ENCODE assay signal across 17 cellular contexts in the genomic region with DNA sequence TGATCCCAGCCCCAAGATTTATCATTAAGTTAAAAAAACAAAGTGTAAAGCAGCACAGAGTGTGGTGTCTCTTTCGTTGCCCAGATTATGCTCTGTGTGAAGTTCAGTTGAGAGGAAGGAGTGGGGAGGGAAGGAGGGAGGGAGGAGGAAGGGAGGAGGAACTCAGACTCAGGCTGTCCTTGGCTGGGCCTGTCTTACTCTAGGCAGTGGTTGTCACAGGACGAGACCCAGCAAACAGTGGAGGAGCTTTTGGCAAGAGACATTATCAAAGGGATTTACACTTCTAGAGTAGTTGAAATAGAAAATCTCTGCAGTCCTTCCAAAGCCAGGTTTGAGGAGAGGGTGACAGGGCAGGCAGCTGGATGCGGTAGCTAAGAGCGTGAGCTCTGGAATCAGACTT. TPM values are rescaled to one million over a fixed set of nuclear protein-coding genes. Genes with fewer than 3 reads are reported as not detected.
A peak's percentile ranks its signal among the peaks of the same experiment; 100 is the strongest.
DNase-seq lines count a peak whose midpoint lies in the region; ATAC-seq and TF ChIP-seq lines count a peak whose summit lies in the region.
"Had no signal": no experiment of that assay in that cellular context is flagged by ENCODE, and none has a peak within 500 bp of the region (broad histone marks: within the 10 kb centered on the region; RNA-seq: fewer than 3 reads in every experiment).

No MANE protein-coding gene starts in this region.

- H3K4me1 ChIP-seq in spleen: peaks cover 0 to 39% (median 4%) of the 10 kb centered on the region in 6 donors
- H3K4me1 ChIP-seq: prostate gland had no signal

- 48 to 70% (median 63%) methylated on average over 4 of the region's 4 CpGs for WGBS in spleen, 5 donors

- POLR2A ChIA-PET in activated CD4-positive, alpha-beta T cell treated with anti-CD3 and anti-CD28 coated beads, Interleukin-2, amount 10 ng/mL, durations not matched to agents 7 days and 5 days (lab: Charles Lee): no interaction called here
- POLR2A ChIA-PET in WTC11 (lab: Charles Lee): no interaction called here

- CTCF ChIA-PET in activated CD4-positive, alpha-beta T cell treated with anti-CD3 and anti-CD28 coated beads, Interleukin-2, amount 10 ng/mL, durations not matched to agents 7 days and 5 days (lab: Charles Lee): no interaction called here
- CTCF ChIA-PET in WTC11 (lab: Charles Lee): interaction anchor here (0.6 to 3.0 kb wide), 2 partner anchors 9 to 173 kb away, joined by 3 to 17 read pairs; no protein-coding TSS in a partner anchor

- TF ChIP-seq CTCF in WTC11 (IDR thresholded peaks at IDR 0.05) (no peak), spleen (IDR thresholded peaks at IDR 0.05 in 8 of 11, conservative IDR thresholded peaks at IDR 0.05 in 3 of 11) (no peak), natural killer cell (IDR thresholded peaks at IDR 0.05) (no peak)

- H3K27ac Mint-ChIP-seq in activated CD4-positive, alpha-beta T cell treated with anti-CD3 and anti-CD28 coated beads, Interleukin-2, amount 10 ng/mL, durations not matched to agents 7 days and 5 days: peak overlapping the region; percentile 77
- peak overlapping the region; percentile 65; the same call in 1 of the 2 replicates for H3K27ac Mint-ChIP-seq in WTC11
- no peak overlapping the region for H3K27ac Mint-ChIP-seq in natural killer cell
- H3K27ac Mint-ChIP-seq: activated CD8-positive, alpha-beta T cell treated with anti-CD3 and anti-CD28 coated beads for 36 hours; activated T-helper 17 cell treated with anti-CD3 and anti-CD28 coated beads, Interleukin-2, amount 50 U/mL, for 72 hours; T-helper 2 cell treated with Interferon-gamma antibody and Interleukin-4, amounts not matched to agents 5 μg/mL and 100 μg/mL, for 36 hours had no signal

- H3K4me1 Mint-ChIP-seq in activated CD4-positive, alpha-beta T cell treated with anti-CD3 and anti-CD28 coated beads, Interleukin-2, amount 10 ng/mL, durations not matched to agents 7 days and 5 days: peaks cover 34% of the 10 kb centered on the region
- H3K4me1 Mint-ChIP-seq in WTC11 (peaks cover 2% of the 10 kb centered on the region; the same call in 1 of the 2 replicates), natural killer cell (peaks cover 24 to 29% of the 10 kb centered on the region in 2 donors)

- H3K27ac ChIP-seq in spleen: peak overlapping the region; percentile 57 to 84 (median 76)

- no peak overlapping the region for H3K4me3 ChIP-seq in spleen
- H3K4me3 ChIP-seq: prostate gland, upper lobe of left lung had no signal

- no peak for DNase-seq in activated CD4-positive, alpha-beta T cell treated with anti-CD3 and anti-CD28 coated beads, Interleukin-2, amount 10 ng/mL, durations not matched to agents 7 days and 5 days
- no peak for DNase-seq in activated CD4-positive, alpha-beta T cell treated with anti-CD3 and anti-CD28 coated beads, Interleukin-2, amount 50 U/mL, for 1 hour
- DNase-seq in WTC11 (ENCODE audit: low spot score): no peak
- DNase-seq in left ventricle myocardium superior: no peak
- no peak for DNase-seq in spleen
- no peak for DNase-seq in COR-L47 (lab: John Stamatoyannopoulos, UW)
- no peak for DNase-seq in natural killer cell
- DNase-seq in putamen (ENCODE audit: low spot score): no peak
- DNase-seq: activated CD8-positive, alpha-beta T cell treated with anti-CD3 and anti-CD28 coated beads for 36 hours; glutamatergic neuron; islet precursor cell; NCI-H1930; NCI-H524; upper lobe of left lung had no signal

- H3K9me3 ChIP-seq in spleen: peaks cover 0 to 4% (median 3%) of the 10 kb centered on the region in 8 donors
- H3K9me3 ChIP-seq: prostate gland, upper lobe of left lung had no signal

- H3K27me3 ChIP-seq in spleen (replicated peaks in 1 of 7): no peaks in the 10 kb centered on the region
- H3K27me3 ChIP-seq: upper lobe of left lung had no signal

- intact Hi-C loops in left ventricle myocardium superior (cut with micrococcal nuclease) (no loop called here), spleen (cut with DNase I; ENCODE audit: low total_unique reads) (no loop called here), natural killer cell (cut with micrococcal nuclease) (no loop called here)

- no peak overlapping the region for H3K4me3 Mint-ChIP-seq in activated CD4-positive, alpha-beta T cell treated with anti-CD3 and anti-CD28 coated beads, Interleukin-2, amount 10 ng/mL, durations not matched to agents 7 days and 5 days
- H3K4me3 Mint-ChIP-seq in WTC11 (no peak overlapping the region), natural killer cell (no peak overlapping the region)
- H3K4me3 Mint-ChIP-seq: activated CD8-positive, alpha-beta T cell treated with anti-CD3 and anti-CD28 coated beads for 36 hours; activated T-helper 17 cell treated with anti-CD3 and anti-CD28 coated beads, Interleukin-2, amount 50 U/mL, for 72 hours; T-helper 2 cell treated with Interferon-gamma antibody and Interleukin-4, amounts not matched to agents 5 μg/mL and 100 μg/mL, for 36 hours had no signal

- ATAC-seq in WTC11 (no peak), left ventricle myocardium superior (peak; percentile 69), natural killer cell (no peak)
- ATAC-seq: activated CD8-positive, alpha-beta T cell treated with anti-CD3 and anti-CD28 coated beads for 36 hours had no signal

- H3K36me3 Mint-ChIP-seq in activated CD4-positive, alpha-beta T cell treated with anti-CD3 and anti-CD28 coated beads, Interleukin-2, amount 10 ng/mL, durations not matched to agents 7 days and 5 days (ENCODE audit: low read depth): peaks cover 34% of the 10 kb centered on the region
- H3K36me3 Mint-ChIP-seq in WTC11: peaks cover 49% of the 10 kb centered on the region
- H3K36me3 Mint-ChIP-seq in natural killer cell: peaks cover 17% of the 10 kb centered on the region

- H3K36me3 ChIP-seq in spleen: peaks cover 0 to 91% (median 37%) of the 10 kb centered on the region in 6 donors
- H3K36me3 ChIP-seq: prostate gland had no signal

- H3K9me3 Mint-ChIP-seq in activated CD4-positive, alpha-beta T cell treated with anti-CD3 and anti-CD28 coated beads, Interleukin-2, amount 10 ng/mL, durations not matched to agents 7 days and 5 days: no peaks in the 10 kb centered on the region
- H3K9me3 Mint-ChIP-seq in WTC11 (peaks cover 4% of the 10 kb centered on the region), natural killer cell (no peaks in the 10 kb centered on the region)
- H3K9me3 Mint-ChIP-seq: activated CD8-positive, alpha-beta T cell treated with anti-CD3 and anti-CD28 coated beads for 36 hours; activated T-helper 17 cell treated with anti-CD3 and anti-CD28 coated beads, Interleukin-2, amount 50 U/mL, for 72 hours had no signal

- TF ChIP-seq POLR2A in spleen (IDR thresholded peaks at IDR 0.05): no peak

- no peaks in the 10 kb centered on the region for H3K27me3 Mint-ChIP-seq in activated CD4-positive, alpha-beta T cell treated with anti-CD3 and anti-CD28 coated beads, Interleukin-2, amount 10 ng/mL, durations not matched to agents 7 days and 5 days
- H3K27me3 Mint-ChIP-seq in WTC11 (ENCODE audit: low read depth) (no peaks in the 10 kb centered on the region), natural killer cell (ENCODE audit: low read depth in 2 of 2) (no peaks in the 10 kb centered on the region)
- H3K27me3 Mint-ChIP-seq: activated CD8-positive, alpha-beta T cell treated with anti-CD3 and anti-CD28 coated beads for 36 hours; activated T-helper 17 cell treated with anti-CD3 and anti-CD28 coated beads, Interleukin-2, amount 50 U/mL, for 72 hours had no signal

TF ChIP-seq in WTC11, 78 proteins besides CTCF, POLR2A, EP300 and RAD21:
- TF ChIP-seq, protein P1, sequence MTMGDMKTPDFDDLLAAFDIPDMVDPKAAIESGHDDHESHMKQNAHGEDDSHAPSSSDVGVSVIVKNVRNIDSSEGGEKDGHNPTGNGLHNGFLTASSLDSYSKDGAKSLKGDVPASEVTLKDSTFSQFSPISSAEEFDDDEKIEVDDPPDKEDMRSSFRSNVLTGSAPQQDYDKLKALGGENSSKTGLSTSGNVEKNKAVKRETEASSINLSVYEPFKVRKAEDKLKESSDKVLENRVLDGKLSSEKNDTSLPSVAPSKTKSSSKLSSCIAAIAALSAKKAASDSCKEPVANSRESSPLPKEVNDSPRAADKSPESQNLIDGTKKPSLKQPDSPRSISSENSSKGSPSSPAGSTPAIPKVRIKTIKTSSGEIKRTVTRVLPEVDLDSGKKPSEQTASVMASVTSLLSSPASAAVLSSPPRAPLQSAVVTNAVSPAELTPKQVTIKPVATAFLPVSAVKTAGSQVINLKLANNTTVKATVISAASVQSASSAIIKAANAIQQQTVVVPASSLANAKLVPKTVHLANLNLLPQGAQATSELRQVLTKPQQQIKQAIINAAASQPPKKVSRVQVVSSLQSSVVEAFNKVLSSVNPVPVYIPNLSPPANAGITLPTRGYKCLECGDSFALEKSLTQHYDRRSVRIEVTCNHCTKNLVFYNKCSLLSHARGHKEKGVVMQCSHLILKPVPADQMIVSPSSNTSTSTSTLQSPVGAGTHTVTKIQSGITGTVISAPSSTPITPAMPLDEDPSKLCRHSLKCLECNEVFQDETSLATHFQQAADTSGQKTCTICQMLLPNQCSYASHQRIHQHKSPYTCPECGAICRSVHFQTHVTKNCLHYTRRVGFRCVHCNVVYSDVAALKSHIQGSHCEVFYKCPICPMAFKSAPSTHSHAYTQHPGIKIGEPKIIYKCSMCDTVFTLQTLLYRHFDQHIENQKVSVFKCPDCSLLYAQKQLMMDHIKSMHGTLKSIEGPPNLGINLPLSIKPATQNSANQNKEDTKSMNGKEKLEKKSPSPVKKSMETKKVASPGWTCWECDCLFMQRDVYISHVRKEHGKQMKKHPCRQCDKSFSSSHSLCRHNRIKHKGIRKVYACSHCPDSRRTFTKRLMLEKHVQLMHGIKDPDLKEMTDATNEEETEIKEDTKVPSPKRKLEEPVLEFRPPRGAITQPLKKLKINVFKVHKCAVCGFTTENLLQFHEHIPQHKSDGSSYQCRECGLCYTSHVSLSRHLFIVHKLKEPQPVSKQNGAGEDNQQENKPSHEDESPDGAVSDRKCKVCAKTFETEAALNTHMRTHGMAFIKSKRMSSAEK (CRISPR knock-in tag; IDR thresholded peaks at IDR 0.05; ENCODE audit: borderline replicate concordance): no peak
- TF ChIP-seq ESRRA (CRISPR knock-in tag; IDR thresholded peaks at IDR 0.05; ENCODE audit: borderline replicate concordance) (no peak), NR3C1 (CRISPR knock-in tag; conservative IDR thresholded peaks at IDR 0.05; ENCODE audit: low read depth) (no peak)

RNA-seq across cellular contexts. Expression of a gene that starts 27.8 kb away (rescaled TPM):
- 10 to 100 TPM; 16.8 TPM for total RNA-seq in activated CD4-positive, alpha-beta T cell treated with anti-CD3 and anti-CD28 coated beads, Interleukin-2, amount 10 ng/mL, durations not matched to agents 7 days and 5 days
- 87.4 to 102 TPM (median 93.4 TPM) in 3 replicates for total RNA-seq in WTC11 (2021)
- 9.0 TPM for total RNA-seq in left ventricle myocardium superior
- 10 to 100 TPM in 4 of 7 donors, 1 to 10 TPM in 3; 8.1 to 13.7 (median 10.4) TPM for total RNA-seq in spleen
- 10 to 100 TPM in 1 of 3 donors, 1 to 10 TPM in 2; 7.1 to 10.7 (median 7.4) TPM for polyA plus RNA-seq in spleen
- total RNA-seq in natural killer cell: 1 to 10 TPM; 5.6 to 8.0 (median 6.9) TPM

RNA-seq across cellular contexts. Expression of a gene that starts 27.9 kb away (rescaled TPM):
- total RNA-seq in activated CD4-positive, alpha-beta T cell treated with anti-CD3 and anti-CD28 coated beads, Interleukin-2, amount 10 ng/mL, durations not matched to agents 7 days and 5 days: 1 to 10 TPM; 1.1 to 1.5 TPM
- 5.2 to 6.0 TPM (median 5.8 TPM) in 3 replicates for total RNA-seq in WTC11 (2021)
- 6.5 TPM for total RNA-seq in left ventricle myocardium superior
- total RNA-seq in spleen: 10 to 100 TPM in 3 of 7 donors, 1 to 10 TPM in 4; 5.1 to 19.9 (median 8.3) TPM
- 1 to 10 TPM; 3.6 to 4.7 (median 4.5) TPM for polyA plus RNA-seq in spleen
- 1 to 10 TPM in 1 of 3 donors, under 1 TPM in 2; 0.38 to 1.8 (median 0.68) TPM for total RNA-seq in natural killer cell

Comparison
In these comparisons a context has a peak if more than half of its experiments do, and no peak if none do; other contexts are left out.
1. H3K27ac Mint-ChIP-seq: peak in activated CD4-positive, alpha-beta T cell treated with anti-CD3 and anti-CD28 coated beads, Interleukin-2, amount 10 ng/mL, durations not matched to agents 7 days and 5 days (single experiment) and WTC11 (single experiment); none in natural killer cell (0 of 2).